In genomic region chr7:137898839-137899681, GRCh38 we compare ENCODE assay signal across 8 cellular contexts. TPM values are rescaled to one million over a fixed set of nuclear protein-coding genes. Genes with fewer than 3 reads are reported as not detected.
DNase-seq lines count a peak whose midpoint lies in the region; ATAC-seq and TF ChIP-seq lines count a peak whose summit lies in the region.

No MANE protein-coding gene starts in this region.

- DNase-seq in NCI-H1092 (lab: John Stamatoyannopoulos, UW) (peak; percentile 73), T-helper 1 cell (peak; percentile 49 to 72 (median 63)), adipocyte (ENCODE audit: low read depth) (peak; percentile 92), right cardiac atrium (peak; percentile 84 to 94 (median 94)), retina (peak; percentile 77), aorta (peak; percentile 89 to 94)

- ATAC-seq in HG02642 (IDR thresholded peaks at IDR 0.05; ENCODE audit: poor library complexity, unreplicated experiment) (peak; percentile 75), right cardiac atrium (peak; percentile 92 to 93), aorta (ENCODE audit: low FRiP score) (peak; percentile 95)

- 2% methylated on average over 13 of the region's 14 CpGs for WGBS in right cardiac atrium
- WGBS in aorta, 2 donors, result 1% methylated on average over 13 of the region's 14 CpGs

- H3K9me3 ChIP-seq in adipocyte (ENCODE audit: control insufficient read depth, low read length), result peaks cover 3% of the 10 kb centered on the region
- H3K9me3 ChIP-seq in right cardiac atrium (ENCODE audit: control insufficient read depth, low read length), result no peaks in the 10 kb centered on the region
- no peaks in the 10 kb centered on the region for H3K9me3 ChIP-seq in aorta (ENCODE audit: control insufficient read depth, low read length)

- H3K9ac ChIP-seq in adipocyte (ENCODE audit: low read length), result peak overlapping the region; percentile 71

- intact Hi-C loops in right cardiac atrium (cut with DNase I), result loop anchor here in 3 of 4 donors (2.0 to 5.0 kb wide), 3 partner anchors 32 to 242 kb away; no protein-coding TSS in a partner anchor
- intact Hi-C loops in aorta (cut with DNase I), result loop anchor here (1.0 to 5.0 kb wide), 3 partner anchors 82 to 243 kb away; no protein-coding TSS in a partner anchor

- H3K27me3 ChIP-seq in adipocyte (replicated peaks; ENCODE audit: control insufficient read depth, insufficient read depth, low read length), result no peaks in the 10 kb centered on the region
- no peaks in the 10 kb centered on the region for H3K27me3 ChIP-seq in right cardiac atrium (ENCODE audit: control insufficient read depth, insufficient read depth)
- H3K27me3 ChIP-seq in aorta (ENCODE audit: control insufficient read depth in 1 of 2, insufficient read depth in 2 of 2, low read length in 1 of 2), result no peaks in the 10 kb centered on the region

- TF ChIP-seq CTCF in GM12875 (IDR thresholded peaks at IDR 0.05; ENCODE audit: borderline replicate concordance, insufficient read depth, low read depth, low read length), result peak; percentile 97

- peaks cover 79% of the 10 kb centered on the region for H3K36me3 ChIP-seq in adipocyte (ENCODE audit: control insufficient read depth, insufficient read depth, low read length, severe bottlenecking)
- peaks cover 3 to 6% of the 10 kb centered on the region in 2 donors for H3K36me3 ChIP-seq in aorta (ENCODE audit: control insufficient read depth in 1 of 2, insufficient read depth in 2 of 2, low read length in 1 of 2)

- peaks cover 18% of the 10 kb centered on the region for H3K4me1 ChIP-seq in adipocyte (ENCODE audit: control insufficient read depth, insufficient read depth, low read length)
- peaks cover 3% of the 10 kb centered on the region for H3K4me1 ChIP-seq in right cardiac atrium (ENCODE audit: control insufficient read depth, insufficient read depth, low read length)
- H3K4me1 ChIP-seq in aorta (ENCODE audit: control insufficient read depth in 1 of 2, insufficient read depth in 2 of 2, low read length in 2 of 2), result no peaks in the 10 kb centered on the region

- H3K4me3 ChIP-seq in GM12875 (ENCODE audit: low read depth, low read length) (peak overlapping the region; percentile 21), adipocyte (ENCODE audit: low read length) (no peak overlapping the region), right cardiac atrium (ENCODE audit: low read length) (no peak overlapping the region), aorta (ENCODE audit: low read length in 2 of 2) (no peak overlapping the region)

- H3K27ac ChIP-seq in right cardiac atrium (ENCODE audit: low read length) (peak overlapping the region; percentile 71), aorta (ENCODE audit: low read depth in 1 of 2, low read length in 2 of 2) (peak overlapping the region in 1 of 2 donors; percentile 3)

RNA-seq across cellular contexts. Expression of gene DGKI, which starts 52.3 kb away (rescaled TPM):
- total RNA-seq in right cardiac atrium, result 10 to 100 TPM in 2 of 4 donors, 1 to 10 TPM in 2; 7.6 to 14.9 (median 9.0) TPM
- 2.1 TPM for polyA plus RNA-seq in right cardiac atrium
- 10 to 100 TPM in 1 of 2 donors, 1 to 10 TPM in 1; 6.8 to 11.3 TPM for total RNA-seq in aorta
- polyA plus RNA-seq in aorta, result 1 to 10 TPM; 1.1 to 3.6 TPM
